8 cellular contexts compared by ENCODE assay signal in the genomic region with DNA sequence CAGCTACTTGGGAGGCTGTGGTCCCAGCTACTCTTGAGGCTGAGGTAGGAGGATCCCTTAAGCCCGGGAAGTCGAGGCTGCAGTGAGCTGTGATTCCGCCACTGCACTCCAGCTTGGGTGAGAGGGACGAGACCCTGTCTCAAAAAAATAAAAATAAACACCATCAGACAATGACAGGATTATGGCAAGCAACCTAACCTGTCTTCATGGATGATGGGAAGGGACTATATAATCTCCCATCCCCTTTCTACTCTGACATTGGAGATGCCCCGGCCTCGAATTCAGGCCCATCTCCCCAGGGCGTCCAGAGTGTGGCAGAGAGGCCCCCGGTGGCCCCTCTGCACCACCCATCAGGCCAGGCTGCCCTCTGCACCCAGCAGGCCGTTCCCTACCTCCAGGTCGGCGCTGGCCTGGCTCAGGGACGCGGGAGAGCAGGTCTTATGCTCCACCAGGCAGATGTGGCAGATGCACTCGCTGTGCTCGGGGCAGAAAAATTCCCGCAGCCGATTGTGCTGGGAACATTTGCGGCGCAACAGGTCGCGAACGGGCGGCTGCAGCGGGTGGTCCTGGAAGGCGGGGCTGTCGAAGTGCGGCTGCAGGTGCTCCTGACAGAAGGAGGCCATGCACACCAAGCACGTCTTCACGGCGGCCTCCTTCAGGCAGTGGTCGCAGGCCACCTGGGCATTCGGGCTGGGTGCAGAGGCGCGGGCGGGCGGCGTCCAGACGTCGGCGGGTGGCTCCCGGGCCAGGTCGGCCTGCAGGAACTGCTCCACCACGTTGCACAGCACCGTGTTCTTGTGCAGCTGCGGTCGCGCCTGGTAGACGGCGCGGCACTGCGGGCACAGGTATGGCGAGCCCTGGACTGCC. TPM values are rescaled to one million over a fixed set of nuclear protein-coding genes. Genes with fewer than 3 reads are reported as not detected.
DNase-seq lines count a peak whose midpoint lies in the region; ATAC-seq, FAIRE-seq and TF ChIP-seq lines count a peak whose summit lies in the region.

No MANE protein-coding gene starts in this region.

- 2 to 6% methylated on average over 39 to 52 of the region's 52 CpGs for WGBS in lung, 2 donors

- ATAC-seq in GM18858 (IDR thresholded peaks at IDR 0.05; ENCODE audit: unreplicated experiment), result peak; percentile 6
- peak; percentile 32 for ATAC-seq in HG03045 (IDR thresholded peaks at IDR 0.05; ENCODE audit: unreplicated experiment)
- ATAC-seq in lung (ENCODE audit: insufficient read depth, low FRiP score), result peak; percentile 31

- TF ChIP-seq CTCF in AG04450 (IDR thresholded peaks at IDR 0.05; ENCODE audit: low read depth, low read length), result no peak
- TF ChIP-seq CTCF in colonic mucosa (IDR thresholded peaks at IDR 0.05), result no peak
- TF ChIP-seq CTCF in lung (IDR thresholded peaks at IDR 0.05; ENCODE audit: control extremely low read depth, extremely low read depth), result no peak

- H3K4me3 ChIP-seq in AG04450 (ENCODE audit: low read depth, low read length) (peak overlapping the region; percentile 98), NT2/D1 (ENCODE audit: insufficient read length, low read depth) (peak overlapping the region; percentile 94), colonic mucosa (peak overlapping the region; percentile 72), lung (peak overlapping the region; percentile 82)

- DNase-seq in AG04450 (ENCODE audit: low read depth, low spot score) (no peak), NT2/D1 (ENCODE audit: low read depth, low spot score) (no peak), colonic mucosa (peak; percentile 40), lung (ENCODE audit: low spot score) (no peak), urothelium cell line (ENCODE audit: low spot score) (peak; percentile 20), NCI-H1930 (lab: John Stamatoyannopoulos, UW) (no peak)

- peaks cover 2% of the 10 kb centered on the region for H3K4me1 ChIP-seq in NT2/D1 (ENCODE audit: insufficient read depth, insufficient read length)
- H3K4me1 ChIP-seq in colonic mucosa, result peaks cover 6% of the 10 kb centered on the region
- H3K4me1 ChIP-seq in lung (ENCODE audit: control insufficient read depth in 2 of 2, insufficient read depth in 2 of 2, low read length in 2 of 2), result peaks cover 8 to 14% of the 10 kb centered on the region in 2 donors

- POLR2A ChIA-PET in AG04450 (lab: Yijun Ruan, JAX), result interaction anchor here (0.6 to 1.1 kb wide), 11 partner anchors 10 to 1492 kb away, joined by 3 to 7 read pairs (median 4); a partner anchor contains a TSS

- CTCF ChIA-PET in AG04450 (lab: Charles Lee), result interaction anchor here (0.7 to 1.5 kb wide), 2 partner anchors 93 to 128 kb away, joined by 3 read pairs; no protein-coding TSS in a partner anchor

- FAIRE-seq in urothelium cell line (lab: Jason Lieb, UNC), result no peak

- intact Hi-C loops in colonic mucosa (cut with DNase I), result no loop called here

- H3K9ac ChIP-seq in NT2/D1 (ENCODE audit: insufficient read length, low read depth), result peak overlapping the region; percentile 92
- H3K9ac ChIP-seq in colonic mucosa (ENCODE audit: low read depth in 2 of 2, low read length in 2 of 2), result peak overlapping the region; percentile 93 to 96

- no peaks in the 10 kb centered on the region; the same call in 1 of the 2 replicates for H3K9me3 ChIP-seq in AG04450 (ENCODE audit: control insufficient read depth, insufficient read depth, low read length)
- H3K9me3 ChIP-seq in NT2/D1 (ENCODE audit: insufficient read depth, low read length), result peaks cover 13% of the 10 kb centered on the region
- no peaks in the 10 kb centered on the region for H3K9me3 ChIP-seq in colonic mucosa
- no peaks in the 10 kb centered on the region for H3K9me3 ChIP-seq in lung (ENCODE audit: control insufficient read depth in 2 of 2, insufficient read depth in 1 of 2, low read length in 1 of 2)

- no peaks in the 10 kb centered on the region for H3K27me3 ChIP-seq in AG04450 (ENCODE audit: control insufficient read depth, insufficient read depth, low read length)
- H3K27me3 ChIP-seq in NT2/D1 (ENCODE audit: insufficient read depth, insufficient read length), result peaks cover 49% of the 10 kb centered on the region
- H3K27me3 ChIP-seq in colonic mucosa, result no peaks in the 10 kb centered on the region
- H3K27me3 ChIP-seq in lung (ENCODE audit: control insufficient read depth, insufficient read depth), result no peaks in the 10 kb centered on the region

- peak overlapping the region; percentile 57 for H3K27ac ChIP-seq in AG04450 (ENCODE audit: low read depth, low read length)
- peak overlapping the region; percentile 95 for H3K27ac ChIP-seq in colonic mucosa
- H3K27ac ChIP-seq in lung (ENCODE audit: low read depth in 1 of 2, low read length in 1 of 2), result peak overlapping the region; percentile 92 to 98

- H3K36me3 ChIP-seq in NT2/D1 (ENCODE audit: insufficient read depth, insufficient read length, low read length) (peaks cover 1% of the 10 kb centered on the region), colonic mucosa (no peaks in the 10 kb centered on the region), lung (ENCODE audit: control insufficient read depth in 2 of 2, insufficient read depth in 2 of 2, low read length in 2 of 2) (peaks cover 0 to 6% of the 10 kb centered on the region in 2 donors)

RNA-seq across cellular contexts. Expression of a gene that starts 0.6 kb away (rescaled TPM):
- polyA plus RNA-seq in AG04450 (2011; rRNA removed) (48.1 and 58.2 TPM in 2 replicates), lung (10 to 100 TPM; 22.7 to 51.3 TPM)
- 45.4 and 52.1 TPM in 2 replicates for polyA minus RNA-seq in AG04450 (2011; rRNA and poly(A)+ RNA removed)
- total RNA-seq in colonic mucosa (10 to 100 TPM; 69.9 to 98.1 TPM), lung (10 to 100 TPM; 36.2 to 88.7 TPM)

RNA-seq across cellular contexts. Expression of a gene that starts 47.6 kb away (rescaled TPM):
- polyA plus RNA-seq in AG04450 (2011; rRNA removed) (6.4 and 8.2 TPM in 2 replicates), lung (1 to 10 TPM; 7.2 to 9.5 TPM)
- 4.5 and 7.3 TPM in 2 replicates for polyA minus RNA-seq in AG04450 (2011; rRNA and poly(A)+ RNA removed)
- total RNA-seq in colonic mucosa (10 to 100 TPM; 14.1 to 14.8 TPM), lung (10 to 100 TPM in 1 of 2 donors, 1 to 10 TPM in 1; 9.9 to 21.4 TPM)

Comparison
In these comparisons a context has a peak if more than half of its experiments do, and no peak if none do; other contexts are left out.
1. DNase-seq: peak in colonic mucosa (single experiment) and urothelium cell line (single experiment); none in AG04450 (single experiment), NT2/D1 (single experiment), lung (single experiment) and NCI-H1930 (0 of 2).
2. Peak in every context shown above with its lines, with median percentiles within 50 percentile points of each other: H3K27ac ChIP-seq, H3K4me3 ChIP-seq and ATAC-seq.